24 cellular contexts compared by ENCODE assay signal in the genomic region with DNA sequence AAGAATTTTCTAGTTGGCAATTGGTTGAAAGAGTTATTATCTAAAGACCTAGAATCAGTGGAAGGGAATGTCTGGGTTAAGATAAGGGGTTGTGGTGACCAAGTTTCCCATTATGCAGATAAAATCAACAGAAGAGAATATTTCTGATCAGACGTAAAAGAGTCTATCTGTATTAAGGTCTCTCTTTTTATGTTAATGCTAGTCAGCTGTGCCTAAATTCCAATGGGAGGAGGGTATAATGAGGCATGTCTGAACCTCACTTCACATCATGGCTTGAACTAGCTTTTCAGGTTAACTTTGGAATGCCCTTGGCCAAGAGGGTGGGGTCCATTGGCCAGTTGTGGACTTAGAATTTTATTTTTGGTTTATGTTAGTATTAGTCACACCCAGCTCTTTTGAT.
"Had no signal": no experiment of that assay in that cellular context is flagged by ENCODE, and none has a peak within 500 bp of the region (broad histone marks: within the 10 kb centered on the region; RNA-seq: fewer than 3 reads in every experiment).

No MANE protein-coding gene starts in this region.

- H3K36me3 ChIP-seq: esophagus muscularis mucosa, gastrocnemius medialis, prostate gland, right atrium auricular region, stomach, thyroid gland had no signal

- H3K4me3 ChIP-seq: dorsolateral prefrontal cortex, esophagus muscularis mucosa, gastrocnemius medialis, prostate gland, right atrium auricular region, stomach, thyroid gland had no signal

- H3K36me3 Mint-ChIP-seq: naive thymus-derived CD8-positive, alpha-beta T cell; type B pancreatic cell had no signal

- H3K9me3 ChIP-seq: esophagus muscularis mucosa, gastrocnemius medialis, prostate gland, right atrium auricular region, stomach, thyroid gland had no signal

- H3K27ac ChIP-seq: dorsolateral prefrontal cortex, esophagus muscularis mucosa, gastrocnemius medialis, prostate gland, right atrium auricular region, thyroid gland had no signal

- H3K27ac Mint-ChIP-seq: naive thymus-derived CD8-positive, alpha-beta T cell; nephron progenitor cell; stimulated activated effector memory CD8-positive, alpha-beta T cell treated with anti-CD3 and anti-CD28 coated beads, Interleukin-12 subunit alpha, Interleukin-12 subunit beta, amount 100 ng/mL, for 72 hours; type B pancreatic cell had no signal

- H3K4me1 ChIP-seq: esophagus muscularis mucosa, gastrocnemius medialis, prostate gland, right atrium auricular region, thyroid gland had no signal

- H3K27me3 ChIP-seq: dorsolateral prefrontal cortex, esophagus muscularis mucosa, gastrocnemius medialis, right atrium auricular region, stomach, thyroid gland had no signal

- ATAC-seq: gastrocnemius medialis; left lobe of liver; naive thymus-derived CD8-positive, alpha-beta T cell; sciatic nerve; stimulated activated effector memory CD8-positive, alpha-beta T cell treated with anti-CD3 and anti-CD28 coated beads, Interleukin-12 subunit alpha, Interleukin-12 subunit beta, amount 100 ng/mL, for 72 hours had no signal

- DNase-seq: dorsolateral prefrontal cortex; effector CD4-positive, alpha-beta T cell; gastrocnemius medialis; head of caudate nucleus; mesenchymal stem cell; midbrain; naive thymus-derived CD8-positive, alpha-beta T cell; nephron progenitor cell; nucleus accumbens; stimulated activated CD4-positive, alpha-beta T cell treated with anti-CD3 and anti-CD28 coated beads, Interleukin-2, amount 100 ng/mL, for 24 hours; stimulated activated CD4-positive, alpha-beta T cell treated with anti-CD3 and anti-CD28 coated beads, Interleukin-4, amount 100 ng/mL, for 24 hours; stimulated activated naive CD4-positive, alpha-beta T cell treated with Interleukin-2 at 50 U/mL for 16 hours; stomach; thyroid gland had no signal

- H3K9me3 Mint-ChIP-seq: stimulated activated effector memory CD8-positive, alpha-beta T cell treated with anti-CD3 and anti-CD28 coated beads, Interleukin-12 subunit alpha, Interleukin-12 subunit beta, amount 100 ng/mL, for 72 hours; type B pancreatic cell had no signal

- FAIRE-seq: colon, keratinocyte, urothelium cell line had no signal
